Comparison of ENCODE assay signal across 18 cellular contexts in genomic region chr12:120650249-120650690, GRCh38. TPM values are rescaled to one million over a fixed set of nuclear protein-coding genes. Genes with fewer than 3 reads are reported as not detected.
DNase-seq lines count a peak whose midpoint lies in the region; ATAC-seq and TF ChIP-seq lines count a peak whose summit lies in the region.
"Had no signal": no experiment of that assay in that cellular context is flagged by ENCODE, and none has a peak within 500 bp of the region (broad histone marks: within the 10 kb centered on the region; RNA-seq: fewer than 3 reads in every experiment).

No MANE protein-coding gene starts in this region.

- peaks cover 3 to 43% of the 10 kb centered on the region in 2 donors for H3K27me3 ChIP-seq in breast epithelium
- H3K27me3 ChIP-seq in mammary epithelial cell (ENCODE audit: insufficient read depth, low read length): no peaks in the 10 kb centered on the region
- H3K27me3 ChIP-seq in muscle layer of duodenum (ENCODE audit: low read depth, low read length): no peaks in the 10 kb centered on the region
- H3K27me3 ChIP-seq in uterus: no peaks in the 10 kb centered on the region

- H3K36me3 ChIP-seq in breast epithelium (no peaks in the 10 kb centered on the region), mammary epithelial cell (ENCODE audit: insufficient read depth, low read length) (no peaks in the 10 kb centered on the region), muscle layer of duodenum (ENCODE audit: control insufficient read depth in 1 of 2, insufficient read depth in 2 of 2, low read length in 2 of 2) (no peaks in the 10 kb centered on the region), uterus (no peaks in the 10 kb centered on the region)

- DNase-seq in breast epithelium (ENCODE audit: low spot score in 2 of 2) (no peak), mammary epithelial cell (no peak), uterus (no peak), SW 1271 (lab: John Stamatoyannopoulos, UW) (no peak)
- no peak for DNase-seq in activated naive CD8-positive, alpha-beta T cell treated with anti-CD3 and anti-CD28 coated beads, Interleukin-2, amount 10 ng/mL, durations not matched to agents 7 days and 5 days
- no peak for DNase-seq in T-helper 2 cell treated with Interferon-gamma antibody and Interleukin-4, amounts not matched to agents 5 μg/mL and 100 μg/mL, for 36 hours (ENCODE audit: low spot score)
- DNase-seq: activated naive CD4-positive, alpha-beta T cell treated with anti-CD3 and anti-CD28 coated beads for 36 hours; CD4-positive, alpha-beta memory T cell; DMS79; foreskin melanocyte; KG1; NCI-H187; stimulated activated CD4-positive, alpha-beta T cell treated with anti-CD3 and anti-CD28 coated beads, Interleukin-4, amount 100 ng/mL, for 1 hour; T-cell had no signal

- H3K9me3 ChIP-seq in breast epithelium (no peaks in the 10 kb centered on the region), mammary epithelial cell (replicated peaks; ENCODE audit: insufficient read depth, low read length) (no peaks in the 10 kb centered on the region), muscle layer of duodenum (ENCODE audit: control insufficient read depth in 1 of 2, low read length in 2 of 2) (no peaks in the 10 kb centered on the region), uterus (no peaks in the 10 kb centered on the region)

- H3K4me1 ChIP-seq in breast epithelium: no peaks in the 10 kb centered on the region
- H3K4me1 ChIP-seq in mammary epithelial cell (ENCODE audit: insufficient read depth, low read length): peaks cover 9% of the 10 kb centered on the region
- peaks cover 3 to 20% of the 10 kb centered on the region in 2 donors for H3K4me1 ChIP-seq in muscle layer of duodenum (ENCODE audit: control insufficient read depth in 1 of 2, insufficient read depth in 2 of 2, low read length in 2 of 2)
- H3K4me1 ChIP-seq in uterus: no peaks in the 10 kb centered on the region

- no peak for ATAC-seq in activated naive CD8-positive, alpha-beta T cell treated with anti-CD3 and anti-CD28 coated beads, Interleukin-2, amount 10 ng/mL, durations not matched to agents 7 days and 5 days (ENCODE audit: low read depth)
- ATAC-seq in GM18861 (IDR thresholded peaks at IDR 0.05; ENCODE audit: unreplicated experiment): no peak
- ATAC-seq: T-cell had no signal

- H3K4me3 ChIP-seq in breast epithelium: peak overlapping the region in 2 of 3 donors; percentile 9 to 63
- no peak overlapping the region for H3K4me3 ChIP-seq in mammary epithelial cell (replicated peaks in 1 of 3; ENCODE audit: insufficient read depth in 1 of 3, low read depth in 2 of 3, low read length in 3 of 3)
- H3K4me3 ChIP-seq in muscle layer of duodenum (ENCODE audit: low read depth in 1 of 2, low read length in 2 of 2): peak overlapping the region; percentile 53 to 56
- no peak overlapping the region for H3K4me3 ChIP-seq in uterus

- intact Hi-C loops in breast epithelium (cut with DNase I; ENCODE audit: low total_unique reads): no loop called here
- intact Hi-C loops in mammary epithelial cell (cut with micrococcal nuclease): no loop called here
- intact Hi-C loops in uterus (cut with DNase I; ENCODE audit: low total_unique reads): no loop called here

- BruUV-seq in mammary epithelial cell (replicated peaks; lab: Mats Ljungman, UMichigan): no TSS peak

- POLR2A ChIA-PET in activated naive CD8-positive, alpha-beta T cell treated with anti-CD3 and anti-CD28 coated beads, Interleukin-2, amount 10 ng/mL, durations not matched to agents 7 days and 5 days (lab: Charles Lee): interaction anchor here (1.4 to 2.0 kb wide), 2 partner anchors 48 to 69 kb away, joined by 4 to 10 read pairs; partner anchors contain the start of gene POP5

- H3K4me1 Mint-ChIP-seq in activated naive CD8-positive, alpha-beta T cell treated with anti-CD3 and anti-CD28 coated beads, Interleukin-2, amount 10 ng/mL, durations not matched to agents 7 days and 5 days: peaks cover 15% of the 10 kb centered on the region
- H3K4me1 Mint-ChIP-seq in T-helper 2 cell treated with Interferon-gamma antibody and Interleukin-4, amounts not matched to agents 5 μg/mL and 100 μg/mL, for 36 hours (ENCODE audit: low read depth): peaks cover 11% of the 10 kb centered on the region

- TF ChIP-seq CTCF in breast epithelium (IDR thresholded peaks at IDR 0.05): no peak
- TF ChIP-seq CTCF in mammary epithelial cell (conservative IDR thresholded peaks at IDR 0.05 in 1 of 2, IDR thresholded peaks at IDR 0.05 in 1 of 2; ENCODE audit: extremely low read depth in 1 of 2, insufficient read depth in 1 of 2, low read depth in 1 of 2, low read length in 2 of 2): no peak
- no peak for TF ChIP-seq CTCF in uterus (IDR thresholded peaks at IDR 0.05)

- WGBS in mammary epithelial cell (ENCODE audit: low coverage, missing lambda C conversion rate): 80% methylated on average over 12 of the region's 12 CpGs

- no peak overlapping the region for H3K27ac ChIP-seq in breast epithelium
- H3K27ac ChIP-seq in mammary epithelial cell (ENCODE audit: insufficient read depth, low read depth, low read length): no peak overlapping the region
- H3K27ac ChIP-seq in muscle layer of duodenum (ENCODE audit: low read length): no peak overlapping the region
- H3K27ac ChIP-seq in uterus: peak overlapping the region; percentile 43 to 76

- H3K4me3 Mint-ChIP-seq in activated naive CD8-positive, alpha-beta T cell treated with anti-CD3 and anti-CD28 coated beads, Interleukin-2, amount 10 ng/mL, durations not matched to agents 7 days and 5 days: peak overlapping the region; percentile 2
- H3K4me3 Mint-ChIP-seq in T-helper 2 cell treated with Interferon-gamma antibody and Interleukin-4, amounts not matched to agents 5 μg/mL and 100 μg/mL, for 36 hours: no peak overlapping the region
- H3K4me3 Mint-ChIP-seq: activated naive CD4-positive, alpha-beta T cell treated with anti-CD3 and anti-CD28 coated beads for 36 hours; CD4-positive, alpha-beta memory T cell; T-cell had no signal

- dilution Hi-C loops in mammary epithelial cell (cut with HindIII; ENCODE audit: low sequenced_read_pairs): no loop called here

- H3K9ac ChIP-seq in mammary epithelial cell (ENCODE audit: insufficient read depth, low read length): no peak overlapping the region

- no peak overlapping the region for H3K4me2 ChIP-seq in mammary epithelial cell (ENCODE audit: insufficient read depth, low read depth, low read length)

- TF ChIP-seq POLR2A in breast epithelium (IDR thresholded peaks at IDR 0.05) (no peak), uterus (IDR thresholded peaks at IDR 0.05) (no peak)

- H4K20me1 ChIP-seq in mammary epithelial cell (ENCODE audit: insufficient read depth, low read length): no peaks in the 10 kb centered on the region

- H2AFZ ChIP-seq in mammary epithelial cell (ENCODE audit: low read depth, low read length): no peak overlapping the region

- CTCF ChIA-PET in mammary epithelial cell (lab: Charles Lee; ENCODE audit: low non-redundant PET): no interaction called here

- in situ Hi-C loops in mammary epithelial cell (cut with MboI; ENCODE audit: low sequenced_read_pairs in 2 of 2): no loop called here

- H3K9me3 Mint-ChIP-seq in activated naive CD8-positive, alpha-beta T cell treated with anti-CD3 and anti-CD28 coated beads, Interleukin-2, amount 10 ng/mL, durations not matched to agents 7 days and 5 days: no peaks in the 10 kb centered on the region
- no peaks in the 10 kb centered on the region for H3K9me3 Mint-ChIP-seq in T-helper 2 cell treated with Interferon-gamma antibody and Interleukin-4, amounts not matched to agents 5 μg/mL and 100 μg/mL, for 36 hours
- H3K9me3 Mint-ChIP-seq: activated naive CD4-positive, alpha-beta T cell treated with anti-CD3 and anti-CD28 coated beads for 36 hours; CD4-positive, alpha-beta memory T cell; T-cell had no signal

- H3K79me2 ChIP-seq in mammary epithelial cell (ENCODE audit: insufficient read depth, low read length): no peaks in the 10 kb centered on the region

- no peak overlapping the region for H3K27ac Mint-ChIP-seq in activated naive CD8-positive, alpha-beta T cell treated with anti-CD3 and anti-CD28 coated beads, Interleukin-2, amount 10 ng/mL, durations not matched to agents 7 days and 5 days
- H3K27ac Mint-ChIP-seq in T-helper 2 cell treated with Interferon-gamma antibody and Interleukin-4, amounts not matched to agents 5 μg/mL and 100 μg/mL, for 36 hours: no peak overlapping the region
- H3K27ac Mint-ChIP-seq: activated naive CD4-positive, alpha-beta T cell treated with anti-CD3 and anti-CD28 coated beads for 36 hours; CD4-positive, alpha-beta memory T cell; T-cell had no signal

- no peaks in the 10 kb centered on the region for H3K36me3 Mint-ChIP-seq in activated naive CD8-positive, alpha-beta T cell treated with anti-CD3 and anti-CD28 coated beads, Interleukin-2, amount 10 ng/mL, durations not matched to agents 7 days and 5 days
- H3K36me3 Mint-ChIP-seq in T-helper 2 cell treated with Interferon-gamma antibody and Interleukin-4, amounts not matched to agents 5 μg/mL and 100 μg/mL, for 36 hours (ENCODE audit: low read depth): no peaks in the 10 kb centered on the region
- H3K36me3 Mint-ChIP-seq: CD4-positive, alpha-beta memory T cell; T-cell had no signal

- H3K27me3 Mint-ChIP-seq in activated naive CD8-positive, alpha-beta T cell treated with anti-CD3 and anti-CD28 coated beads, Interleukin-2, amount 10 ng/mL, durations not matched to agents 7 days and 5 days: peaks cover 63% of the 10 kb centered on the region
- peaks cover 46% of the 10 kb centered on the region for H3K27me3 Mint-ChIP-seq in T-helper 2 cell treated with Interferon-gamma antibody and Interleukin-4, amounts not matched to agents 5 μg/mL and 100 μg/mL, for 36 hours (ENCODE audit: low read depth)

RNA-seq across cellular contexts. Expression of gene CABP1, which starts 9.8 kb away (rescaled TPM):
- total RNA-seq in breast epithelium (1 to 10 TPM in 1 of 3 donors, under 1 TPM in 1, not detected in 1; 0.80 to 2.3 TPM), mammary epithelial cell (under 1 TPM in 1 of 2 donors, not detected in 1; 0.26 TPM), uterus (1 to 10 TPM in 2 of 4 donors, under 1 TPM in 1, not detected in 1; 0.51 to 6.4 (median 2.1) TPM)
- polyA plus RNA-seq in mammary epithelial cell: 0.03 TPM
- not detected for polyA minus RNA-seq in mammary epithelial cell
- 1 to 10 TPM; 1.4 to 1.7 TPM for total RNA-seq in activated naive CD8-positive, alpha-beta T cell treated with anti-CD3 and anti-CD28 coated beads, Interleukin-2, amount 10 ng/mL, durations not matched to agents 7 days and 5 days
- total RNA-seq: activated naive CD4-positive, alpha-beta T cell treated with anti-CD3 and anti-CD28 coated beads for 36 hours; CD4-positive, alpha-beta memory T cell; H4; osteoblast; T-cell had no signal
- polyA plus RNA-seq: CD4-positive, alpha-beta memory T cell had no signal

RNA-seq across cellular contexts. Expression of gene MLEC, which starts 36.7 kb away (rescaled TPM):
- total RNA-seq in breast epithelium (10 to 100 TPM; 67.6 to 75.4 (median 67.8) TPM), mammary epithelial cell (100 to 1,000 TPM in 1 of 2 donors, 10 to 100 TPM in 1; 64.7 to 114 TPM), uterus (100 to 1,000 TPM in 1 of 4 donors, 10 to 100 TPM in 3; 15.6 to 108 (median 53.5) TPM)
- polyA plus RNA-seq in mammary epithelial cell: 37.1 TPM
- polyA minus RNA-seq in mammary epithelial cell: 150 TPM
- total RNA-seq in activated naive CD8-positive, alpha-beta T cell treated with anti-CD3 and anti-CD28 coated beads, Interleukin-2, amount 10 ng/mL, durations not matched to agents 7 days and 5 days: 10 to 100 TPM; 64.5 to 76.1 TPM

RNA-seq across cellular contexts. Expression of gene UNC119B, which starts 60.0 kb away (rescaled TPM):
- 10 to 100 TPM; 19.2 to 24.0 (median 22.0) TPM for total RNA-seq in breast epithelium
- 10 to 100 TPM; 28.0 to 33.3 TPM for total RNA-seq in mammary epithelial cell
- polyA plus RNA-seq in mammary epithelial cell: 25.3 TPM
- polyA minus RNA-seq in mammary epithelial cell: 31.7 TPM
- 10 to 100 TPM; 19.5 to 23.7 TPM for total RNA-seq in activated naive CD8-positive, alpha-beta T cell treated with anti-CD3 and anti-CD28 coated beads, Interleukin-2, amount 10 ng/mL, durations not matched to agents 7 days and 5 days
- total RNA-seq in uterus: 10 to 100 TPM; 13.8 to 44.8 (median 32.1) TPM

Comparison
In these comparisons a context has a peak if more than half of its experiments do, and no peak if none do; other contexts are left out.
1. H3K4me3 ChIP-seq: peak in breast epithelium (2 of 3) and muscle layer of duodenum (2 of 2); none in mammary epithelial cell (0 of 3) and uterus (0 of 2).
2. H3K27ac ChIP-seq: peak in uterus (2 of 2); none in breast epithelium (0 of 2), mammary epithelial cell (single experiment) and muscle layer of duodenum (single experiment).